Comparison of ENCODE assay signal across 26 cellular contexts in the genomic region with DNA sequence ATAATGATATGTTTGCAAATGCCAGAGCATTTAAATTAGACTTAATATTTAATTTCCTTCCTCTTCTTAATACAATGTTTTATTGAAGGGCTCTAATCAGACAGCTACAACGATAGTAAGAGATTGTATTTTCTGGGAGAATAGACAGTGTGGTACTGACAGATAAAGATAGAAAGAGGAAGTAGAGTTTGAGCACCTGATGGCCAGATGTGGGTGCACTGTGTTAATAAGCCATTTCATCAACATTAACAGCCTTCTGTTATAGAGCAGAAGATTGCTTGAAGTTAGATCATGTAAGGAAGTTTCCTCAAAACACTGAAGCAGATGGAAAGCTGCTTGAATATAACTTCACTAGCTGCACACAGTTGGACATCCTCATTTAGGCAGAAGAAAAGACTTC.
A peak's percentile ranks its signal among the peaks of the same experiment; 100 is the strongest.
DNase-seq lines count a peak whose midpoint lies in the region; ATAC-seq, FAIRE-seq and TF ChIP-seq lines count a peak whose summit lies in the region.
"Had no signal": no experiment of that assay in that cellular context is flagged by ENCODE, and none has a peak within 500 bp of the region (broad histone marks: within the 10 kb centered on the region; RNA-seq: fewer than 3 reads in every experiment).

No MANE protein-coding gene starts in this region.

- H3K27ac ChIP-seq in DOHH2 (ENCODE audit: low read depth, low read length) (no peak overlapping the region), Panc1 (ENCODE audit: low read length) (peak overlapping the region; percentile 55; the same call in 1 of the 2 replicates), K562 (ENCODE audit: extremely low read depth, low read depth, low read length) (no peak overlapping the region), esophagus squamous epithelium (no peak overlapping the region)
- H3K27ac ChIP-seq: ascending aorta, SK-N-MC, suprapubic skin, upper lobe of left lung had no signal

- in situ Hi-C loops in Panc1 (cut with HindIII; ENCODE audit: low pct_unique_long_range_greater_than_20kb, low sequenced_read_pairs) (no loop called here), K562 (cut with MboI) (loop anchor here (25.0 kb wide), 1 partner anchor 548 kb away; a partner anchor contains a TSS)

- WGBS in K562 (ENCODE audit: insufficient coverage, low coverage, missing lambda C conversion rate), result 0% methylated on average over 1 of the region's 1 CpG
- WGBS in esophagus squamous epithelium, 2 donors, result 18 to 32% methylated on average over 1 of the region's 1 CpG

- H3K4me2 ChIP-seq in DOHH2 (ENCODE audit: low read length), result 0 out of 2 replicates have a peak overlapping the region, but pooled peaks have one; percentile 0
- H3K4me2 ChIP-seq in K562 (ENCODE audit: insufficient read depth, low read length), result no peak overlapping the region

- ATAC-seq in Panc1, result no peak
- peak; percentile 77 for ATAC-seq in K562
- no peak for ATAC-seq in GM18498 (IDR thresholded peaks at IDR 0.05; ENCODE audit: unreplicated experiment)

- TF ChIP-seq CTCF in DOHH2 (IDR thresholded peaks at IDR 0.05; ENCODE audit: low read depth, low read length, poor library complexity, severe bottlenecking) (no peak), Panc1 (IDR thresholded peaks at IDR 0.05) (no peak), K562 (IDR thresholded peaks at IDR 0.05 in 2 of 3, conservative IDR thresholded peaks at IDR 0.05 in 1 of 3; ENCODE audit: insufficient read depth in 2 of 3, low read depth in 1 of 3, low read length in 3 of 3) (no peak), esophagus squamous epithelium (IDR thresholded peaks at IDR 0.05) (no peak)

- TF ChIP-seq RAD21 in K562 (CRISPR knock-in tag; conservative IDR thresholded peaks at IDR 0.05 in 1 of 2, IDR thresholded peaks at IDR 0.05 in 1 of 2), result no peak

- TF ChIP-seq EP300 in K562 (IDR thresholded peaks at IDR 0.05; ENCODE audit: low read length), result peak; percentile 80

- H3K4me1 ChIP-seq in DOHH2 (ENCODE audit: control insufficient read depth, low read length) (peaks cover 10% of the 10 kb centered on the region), Panc1 (ENCODE audit: control insufficient read depth, insufficient read depth, low read length) (peaks cover 6% of the 10 kb centered on the region), K562 (replicated peaks in 1 of 2; ENCODE audit: control insufficient read depth in 2 of 2, insufficient read depth in 2 of 2, low read length in 2 of 2) (peaks cover 0 to 8% of the 10 kb centered on the region in 2 experiments; a peak in 1 of 5 replicates), esophagus squamous epithelium (no peaks in the 10 kb centered on the region)
- H3K4me1 ChIP-seq: ascending aorta, suprapubic skin, upper lobe of left lung had no signal

- intact Hi-C loops in Panc1 (cut with micrococcal nuclease; ENCODE audit: unreplicated experiment), result loop anchor here (10.0 kb wide), 1 partner anchor 1036 kb away; no protein-coding TSS in a partner anchor
- intact Hi-C loops in K562 (cut with micrococcal nuclease), result no loop called here
- intact Hi-C loops in esophagus squamous epithelium (cut with DNase I), result no loop called here

- H3K79me2 ChIP-seq in DOHH2 (ENCODE audit: control insufficient read depth, low read length) (no peaks in the 10 kb centered on the region), K562 (ENCODE audit: control insufficient read depth, insufficient read depth, low read length) (no peaks in the 10 kb centered on the region)

- H2AFZ ChIP-seq in K562 (ENCODE audit: low read depth, low read length), result no peak overlapping the region

- no peaks in the 10 kb centered on the region for H3K9me1 ChIP-seq in K562 (ENCODE audit: control insufficient read depth, insufficient read depth, low read length)

- H3K9me3 ChIP-seq in DOHH2 (ENCODE audit: control insufficient read depth, insufficient read depth, low read length) (no peaks in the 10 kb centered on the region), Panc1 (ENCODE audit: control insufficient read depth, insufficient read depth, low read depth, low read length) (no peaks in the 10 kb centered on the region), K562 (replicated peaks; ENCODE audit: control insufficient read depth, insufficient read depth, low read depth, low read length) (no peaks in the 10 kb centered on the region), esophagus squamous epithelium (no peaks in the 10 kb centered on the region)
- H3K9me3 ChIP-seq: ascending aorta, suprapubic skin, upper lobe of left lung had no signal

- no peaks in the 10 kb centered on the region for H3F3A ChIP-seq in DOHH2 (ENCODE audit: control insufficient read depth, insufficient read depth)

- H4K20me1 ChIP-seq in DOHH2 (ENCODE audit: control insufficient read depth, insufficient read depth, low read depth, low read length), result no peaks in the 10 kb centered on the region
- H4K20me1 ChIP-seq in K562 (replicated peaks; ENCODE audit: control insufficient read depth, insufficient read depth, low read length), result no peaks in the 10 kb centered on the region

- H3K9me2 ChIP-seq in DOHH2 (replicated peaks; ENCODE audit: control insufficient read depth, low read length), result no peaks in the 10 kb centered on the region

- no TSS peak for BruUV-seq in Panc1 (replicated peaks; lab: Mats Ljungman, UMichigan)
- BruUV-seq in K562 (replicated peaks; lab: Mats Ljungman, UMichigan), result no TSS peak

- peak; percentile 61 for DNase-seq in NAMALWA (ENCODE audit: low spot score)
- no peak for DNase-seq in Panc1 (ENCODE audit: low read depth, low spot score)
- DNase-seq in K562 (ENCODE audit: extremely low read depth in 1 of 4, low spot score in 3 of 4), result peak in 1 of 4 experiments; percentile 21
- no peak for DNase-seq in NCI-H146 (lab: John Stamatoyannopoulos, UW)
- no peak for DNase-seq in esophagus squamous epithelium (lab: John Stamatoyannopoulos, UW)
- no peak for DNase-seq in activated T-cell treated with anti-CD3 and anti-CD28 coated beads, Interleukin-2, amount 50 U/mL, for 1 hour
- DNase-seq: activated CD4-positive, alpha-beta T cell treated with anti-CD3 and anti-CD28 coated beads for 48 hours; activated gamma-delta T cell treated with Interleukin-2 at 50 U/mL for 16 hours; Calu3; DMS79; GDM1; GOT3; IMR-90; NCI-H1417; NCI-H2029 treated with DMSO at 0.1 percent for 48 hours; NCI-H526; nephron progenitor cell; stimulated activated naive CD4-positive, alpha-beta T cell; upper lobe of left lung had no signal

- POLR2A ChIA-PET in Panc1 (lab: Charles Lee), result no interaction called here
- POLR2A ChIA-PET in K562 (lab: Yijun Ruan, JAX), result no interaction called here

- FAIRE-seq in K562 (lab: Jason Lieb, UNC), result no peak
- FAIRE-seq: endothelial cell of umbilical vein, GM19239 had no signal

- H3K27me3 ChIP-seq in DOHH2 (ENCODE audit: control insufficient read depth, low read length), result no peaks in the 10 kb centered on the region
- H3K27me3 ChIP-seq in Panc1 (ENCODE audit: control insufficient read depth, insufficient read depth, low read length), result no peaks in the 10 kb centered on the region
- H3K27me3 ChIP-seq in K562 (ENCODE audit: control insufficient read depth in 2 of 2, insufficient read depth in 2 of 2, low read length in 2 of 2), result no peaks in the 10 kb centered on the region
- no peaks in the 10 kb centered on the region for H3K27me3 ChIP-seq in esophagus squamous epithelium
- H3K27me3 ChIP-seq: ascending aorta, suprapubic skin, upper lobe of left lung had no signal

- H3K36me3 ChIP-seq in DOHH2 (ENCODE audit: control insufficient read depth, low read length) (no peaks in the 10 kb centered on the region), Panc1 (ENCODE audit: control insufficient read depth, insufficient read depth, low read length) (no peaks in the 10 kb centered on the region), K562 (ENCODE audit: control insufficient read depth, insufficient read depth, low read length) (no peaks in the 10 kb centered on the region), esophagus squamous epithelium (no peaks in the 10 kb centered on the region)
- H3K36me3 ChIP-seq: ascending aorta, suprapubic skin, upper lobe of left lung had no signal

- TF ChIP-seq POLR2A in K562 (conservative IDR thresholded peaks at IDR 0.05), result no peak
- no peak for TF ChIP-seq POLR2A in esophagus squamous epithelium (IDR thresholded peaks at IDR 0.05)

- CTCF ChIA-PET in Panc1 (lab: Charles Lee), result interaction anchor here (0.6 kb wide), 1 partner anchor 260 kb away, joined by 3 read pairs; no protein-coding TSS in a partner anchor
- CTCF ChIA-PET in K562 (lab: Yijun Ruan, JAX; ENCODE audit: low intra/inter-chr PET ratio), result no interaction called here

- no peak overlapping the region for H3K9ac ChIP-seq in K562 (ENCODE audit: insufficient read depth in 1 of 2, low read depth in 2 of 2, low read length in 2 of 2)

- H3K4me3 ChIP-seq in DOHH2 (ENCODE audit: low read length), result no peak overlapping the region
- no peak overlapping the region for H3K4me3 ChIP-seq in Panc1 (ENCODE audit: low read depth in 2 of 2, low read length in 2 of 2)
- H3K4me3 ChIP-seq in K562, result no peak overlapping the region
- no peak overlapping the region for H3K4me3 ChIP-seq in esophagus squamous epithelium
- H3K4me3 ChIP-seq: ascending aorta, SK-N-MC, suprapubic skin, upper lobe of left lung had no signal

TF ChIP-seq in K562, 482 proteins besides CTCF, POLR2A, EP300 and RAD21 (continues in another document):
- TF ChIP-seq ZNF766 (CRISPR knock-in tag; conservative IDR thresholded peaks at IDR 0.05) (0 out of 2 replicates have a peak, but pooled peaks have one; percentile 43), CBFA2T2 (conservative IDR thresholded peaks at IDR 0.05) (peak; percentile 52; the same call in 1 of the 2 replicates), SMARCE1 (IDR thresholded peaks at IDR 0.05) (peak; percentile 50; the same call in 1 of the 2 replicates)
